Comparison of ENCODE assay signal across 15 cellular contexts in genomic region chr1:93489756-93490155, GRCh38. TPM values are rescaled to one million over a fixed set of nuclear protein-coding genes. Genes with fewer than 3 reads are reported as not detected.
DNase-seq lines count a peak whose midpoint lies in the region; TF ChIP-seq lines count a peak whose summit lies in the region.
"Had no signal": no experiment of that assay in that cellular context is flagged by ENCODE, and none has a peak within 500 bp of the region (broad histone marks: within the 10 kb centered on the region; RNA-seq: fewer than 3 reads in every experiment).

No MANE protein-coding gene starts in this region.

- H3K27ac Mint-ChIP-seq in MCF 10A (ENCODE audit: low read depth, unreplicated experiment) (no peak overlapping the region), nephron progenitor cell (no peak overlapping the region)
- H3K27ac Mint-ChIP-seq in activated T-helper 2 cell treated with anti-CD3 and anti-CD28 coated beads, Interferon-gamma antibody, Interleukin-2, Interleukin-4, amounts not matched to agents 10 μg/mL and 5 μg/mL and 100 μg/mL, durations not matched to agents 14 hours and 24 hours and 36 hours: no peak overlapping the region
- H3K27ac Mint-ChIP-seq: CD4-positive, CD25-positive, alpha-beta regulatory T cell had no signal

- H3K27ac ChIP-seq in mammary epithelial cell (ENCODE audit: insufficient read depth, low read depth, low read length): no peak overlapping the region
- H3K27ac ChIP-seq in thyroid gland: peak overlapping the region; percentile 43 to 54 (median 47)

- dilution Hi-C loops in mammary epithelial cell (cut with HindIII; ENCODE audit: low sequenced_read_pairs): no loop called here

- no peak overlapping the region for H3K4me3 ChIP-seq in mammary epithelial cell (replicated peaks in 1 of 3; ENCODE audit: insufficient read depth in 1 of 3, low read depth in 2 of 3, low read length in 3 of 3)
- no peak overlapping the region for H3K4me3 ChIP-seq in thyroid gland (replicated peaks in 1 of 3)

- H3K4me3 Mint-ChIP-seq in MCF 10A (ENCODE audit: unreplicated experiment) (no peak overlapping the region), nephron progenitor cell (no peak overlapping the region)
- no peak overlapping the region for H3K4me3 Mint-ChIP-seq in activated T-helper 2 cell treated with anti-CD3 and anti-CD28 coated beads, Interferon-gamma antibody, Interleukin-2, Interleukin-4, amounts not matched to agents 10 μg/mL and 5 μg/mL and 100 μg/mL, durations not matched to agents 14 hours and 24 hours and 36 hours (ENCODE audit: low read depth)
- H3K4me3 Mint-ChIP-seq: CD4-positive, CD25-positive, alpha-beta regulatory T cell had no signal

- BruUV-seq in mammary epithelial cell (replicated peaks; lab: Mats Ljungman, UMichigan) (no TSS peak), MCF 10A (replicated peaks; lab: Mats Ljungman, UMichigan) (no TSS peak)

- H3K9me3 ChIP-seq in mammary epithelial cell (replicated peaks; ENCODE audit: insufficient read depth, low read length) (no peaks in the 10 kb centered on the region), thyroid gland (no peaks in the 10 kb centered on the region)

- TF ChIP-seq POLR2A in thyroid gland (IDR thresholded peaks at IDR 0.05): no peak

- H3K36me3 ChIP-seq in mammary epithelial cell (ENCODE audit: insufficient read depth, low read length): no peaks in the 10 kb centered on the region
- H3K36me3 ChIP-seq in thyroid gland: no peaks in the 10 kb centered on the region

- no peaks in the 10 kb centered on the region for H3K27me3 Mint-ChIP-seq in MCF 10A (ENCODE audit: insufficient read depth, unreplicated experiment)
- no peaks in the 10 kb centered on the region for H3K27me3 Mint-ChIP-seq in nephron progenitor cell (ENCODE audit: low read depth, poor library complexity)
- H3K27me3 Mint-ChIP-seq in activated T-helper 2 cell treated with anti-CD3 and anti-CD28 coated beads, Interferon-gamma antibody, Interleukin-2, Interleukin-4, amounts not matched to agents 10 μg/mL and 5 μg/mL and 100 μg/mL, durations not matched to agents 14 hours and 24 hours and 36 hours (ENCODE audit: low read depth): peaks cover 41% of the 10 kb centered on the region

- POLR2A ChIA-PET in MCF 10A (lab: Yijun Ruan, JAX): interaction anchor here (0.8 to 2.3 kb wide), 2 partner anchors 14 to 154 kb away, joined by 3 to 7 read pairs; no protein-coding TSS in a partner anchor

- CTCF ChIA-PET in mammary epithelial cell (lab: Charles Lee; ENCODE audit: low non-redundant PET) (no interaction called here), MCF 10A (lab: Yijun Ruan, JAX) (interaction anchor here (0.6 to 1.1 kb wide), 2 partner anchors 9 to 382 kb away, joined by 3 read pairs; no protein-coding TSS in a partner anchor)

- H3K4me1 ChIP-seq in mammary epithelial cell (ENCODE audit: insufficient read depth, low read length): peaks cover 9% of the 10 kb centered on the region
- H3K4me1 ChIP-seq in thyroid gland: peaks cover 30 to 54% of the 10 kb centered on the region in 2 donors

- H3K4me2 ChIP-seq in mammary epithelial cell (ENCODE audit: insufficient read depth, low read depth, low read length): peak overlapping the region; percentile 48

- H3K79me2 ChIP-seq in mammary epithelial cell (ENCODE audit: insufficient read depth, low read length): peaks cover 78% of the 10 kb centered on the region

- DNase-seq in mammary epithelial cell: peak; percentile 7
- DNase-seq in MCF 10A (ENCODE audit: unreplicated experiment): no peak
- peak; percentile 57 for DNase-seq in astrocyte of the hippocampus (ENCODE audit: low read depth, low spot score)
- peak; percentile 1 for DNase-seq in fibroblast of peridontal ligament (ENCODE audit: extremely low read depth)
- peak; percentile 12 to 20 for DNase-seq in thyroid gland
- DNase-seq in nephron progenitor cell: no peak
- DNase-seq in activated T-helper 2 cell treated with anti-CD3 and anti-CD28 coated beads, Interferon-gamma antibody, Interleukin-2, Interleukin-4, amounts not matched to agents 10 μg/mL and 5 μg/mL and 100 μg/mL, durations not matched to agents 14 hours and 24 hours and 36 hours (ENCODE audit: low spot score): no peak
- DNase-seq in NCI-H187 treated with DMSO at 0.1 percent for 48 hours (lab: John Stamatoyannopoulos, UW): no peak
- DNase-seq: CD4-positive, CD25-positive, alpha-beta regulatory T cell; GDM1; NCI-H1417; NCI-H2029 treated with DMSO at 0.1 percent for 48 hours; NCI-H510A; NCI-H82; Right ventricle myocardium superior had no signal

- H3K36me3 Mint-ChIP-seq in MCF 10A (ENCODE audit: insufficient read depth, unreplicated experiment): peaks cover 4% of the 10 kb centered on the region
- peaks cover 59% of the 10 kb centered on the region for H3K36me3 Mint-ChIP-seq in nephron progenitor cell (ENCODE audit: low read depth)
- no peaks in the 10 kb centered on the region for H3K36me3 Mint-ChIP-seq in activated T-helper 2 cell treated with anti-CD3 and anti-CD28 coated beads, Interferon-gamma antibody, Interleukin-2, Interleukin-4, amounts not matched to agents 10 μg/mL and 5 μg/mL and 100 μg/mL, durations not matched to agents 14 hours and 24 hours and 36 hours (ENCODE audit: low read depth)
- H3K36me3 Mint-ChIP-seq: CD4-positive, CD25-positive, alpha-beta regulatory T cell had no signal

- no peaks in the 10 kb centered on the region for H4K20me1 ChIP-seq in mammary epithelial cell (ENCODE audit: insufficient read depth, low read length)

- H3K9ac ChIP-seq in mammary epithelial cell (ENCODE audit: insufficient read depth, low read length): no peak overlapping the region

- intact Hi-C loops in mammary epithelial cell (cut with micrococcal nuclease): no loop called here
- intact Hi-C loops in MCF 10A (cut with micrococcal nuclease): no loop called here
- intact Hi-C loops in thyroid gland (cut with DNase I): no loop called here
- intact Hi-C loops in activated T-helper 2 cell treated with anti-CD3 and anti-CD28 coated beads, Interferon-gamma antibody, Interleukin-2, Interleukin-4, amounts not matched to agents 10 μg/mL and 5 μg/mL and 100 μg/mL, durations not matched to agents 14 hours and 24 hours and 36 hours (cut with micrococcal nuclease): no loop called here

- no peaks in the 10 kb centered on the region for H3K9me3 Mint-ChIP-seq in MCF 10A (ENCODE audit: unreplicated experiment)
- peaks cover 26% of the 10 kb centered on the region for H3K9me3 Mint-ChIP-seq in nephron progenitor cell
- H3K9me3 Mint-ChIP-seq in activated T-helper 2 cell treated with anti-CD3 and anti-CD28 coated beads, Interferon-gamma antibody, Interleukin-2, Interleukin-4, amounts not matched to agents 10 μg/mL and 5 μg/mL and 100 μg/mL, durations not matched to agents 14 hours and 24 hours and 36 hours: no peaks in the 10 kb centered on the region

- in situ Hi-C loops in mammary epithelial cell (cut with MboI; ENCODE audit: low sequenced_read_pairs in 2 of 2): no loop called here

- H3K4me1 Mint-ChIP-seq in MCF 10A (ENCODE audit: insufficient read depth, unreplicated experiment) (peaks cover 20% of the 10 kb centered on the region), nephron progenitor cell (peaks cover 5% of the 10 kb centered on the region)
- no peaks in the 10 kb centered on the region for H3K4me1 Mint-ChIP-seq in activated T-helper 2 cell treated with anti-CD3 and anti-CD28 coated beads, Interferon-gamma antibody, Interleukin-2, Interleukin-4, amounts not matched to agents 10 μg/mL and 5 μg/mL and 100 μg/mL, durations not matched to agents 14 hours and 24 hours and 36 hours (ENCODE audit: low read depth)

- no peak overlapping the region for H2AFZ ChIP-seq in mammary epithelial cell (ENCODE audit: low read depth, low read length)

- no peaks in the 10 kb centered on the region for H3K27me3 ChIP-seq in mammary epithelial cell (ENCODE audit: insufficient read depth, low read length)
- no peaks in the 10 kb centered on the region for H3K27me3 ChIP-seq in thyroid gland

- TF ChIP-seq CTCF in mammary epithelial cell (conservative IDR thresholded peaks at IDR 0.05 in 1 of 2, IDR thresholded peaks at IDR 0.05 in 1 of 2; ENCODE audit: extremely low read depth in 1 of 2, insufficient read depth in 1 of 2, low read depth in 1 of 2, low read length in 2 of 2) (no peak), MCF 10A (IDR thresholded peaks at IDR 0.05; ENCODE audit: unreplicated experiment) (no peak), thyroid gland (IDR thresholded peaks at IDR 0.05) (no peak), nephron progenitor cell (IDR thresholded peaks at IDR 0.05) (no peak)

RNA-seq across cellular contexts. Expression of gene FNBP1L, which starts 41.8 kb away (rescaled TPM):
- total RNA-seq in mammary epithelial cell (10 to 100 TPM; 22.1 to 39.2 TPM), MCF 10A (2022) (30.7 and 31.8 TPM in 2 replicates), thyroid gland (10 to 100 TPM; 68.7 to 86.0 (median 72.9) TPM)
- polyA plus RNA-seq in mammary epithelial cell: 15.4 TPM
- polyA minus RNA-seq in mammary epithelial cell: 20.9 TPM
- total RNA-seq in activated T-helper 2 cell treated with anti-CD3 and anti-CD28 coated beads, Interferon-gamma antibody, Interleukin-2, Interleukin-4, amounts not matched to agents 10 μg/mL and 5 μg/mL and 100 μg/mL, durations not matched to agents 14 hours and 24 hours and 36 hours: 0.32 and 0.37 TPM in 2 replicates

Comparison
In these comparisons a context has a peak if more than half of its experiments do, and no peak if none do; other contexts are left out.
1. DNase-seq: peak in mammary epithelial cell (single experiment), astrocyte of the hippocampus (single experiment), fibroblast of peridontal ligament (single experiment) and thyroid gland (2 of 2); none in MCF 10A (single experiment), nephron progenitor cell (single experiment), activated T-helper 2 cell treated with anti-CD3 and anti-CD28 coated beads, Interferon-gamma antibody, Interleukin-2, Interleukin-4, amounts not matched to agents 10 μg/mL and 5 μg/mL and 100 μg/mL, durations not matched to agents 14 hours and 24 hours and 36 hours (single experiment) and NCI-H187 treated with DMSO at 0.1 percent for 48 hours (single experiment).
2. RNA of gene FNBP1L, which starts 41.8 kb away (total RNA-seq): 68.7 to 86.0 TPM in thyroid gland, 22.1 to 39.2 TPM in mammary epithelial cell and 30.7 to 31.8 TPM in MCF 10A; 0.32 to 0.37 TPM in activated T-helper 2 cell treated with anti-CD3 and anti-CD28 coated beads, Interferon-gamma antibody, Interleukin-2, Interleukin-4, amounts not matched to agents 10 μg/mL and 5 μg/mL and 100 μg/mL, durations not matched to agents 14 hours and 24 hours and 36 hours; every median in the first group is over 10 times any median in the second.